2 cellular contexts compared by ENCODE assay signal in the genomic region with DNA sequence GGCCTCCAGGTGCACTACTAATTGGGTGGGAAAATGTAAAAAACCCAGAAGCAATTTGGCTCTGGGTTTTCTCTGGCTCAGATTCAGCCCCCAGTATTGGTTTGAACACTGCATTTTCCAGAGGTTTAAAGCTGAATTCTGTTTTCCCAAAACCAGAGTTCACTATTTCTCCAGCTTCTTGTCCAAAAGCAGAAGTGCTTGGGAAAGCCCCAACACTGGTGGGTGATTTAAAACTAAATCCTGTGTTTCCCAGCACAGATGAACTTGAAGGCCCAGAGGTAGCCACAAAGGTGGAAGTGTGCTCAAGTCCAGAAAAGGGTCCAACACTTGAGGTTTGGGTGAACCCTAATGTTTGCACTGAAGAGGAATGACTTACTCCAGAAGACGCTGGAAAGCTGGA.
TF ChIP-seq lines count a peak whose summit lies in the region.

No MANE protein-coding gene starts in this region.

TF ChIP-seq in SK-N-SH, 30 proteins besides CTCF, POLR2A, EP300 and RAD21 (continued from another document):
- TF ChIP-seq PBX3 (IDR thresholded peaks at IDR 0.05) (no peak), MXI1 (IDR thresholded peaks at IDR 0.05; ENCODE audit: low read depth, low read length) (no peak), RCOR1 (IDR thresholded peaks at IDR 0.05; ENCODE audit: low read length) (no peak), TAF1 (IDR thresholded peaks at IDR 0.05; ENCODE audit: borderline replicate concordance, low read depth, low read length) (no peak), SMC3 (IDR thresholded peaks at IDR 0.05; ENCODE audit: low read depth, low read length) (no peak), CHD2 (IDR thresholded peaks at IDR 0.05; ENCODE audit: low read length, partially characterized antibody) (no peak), NRF1 (IDR thresholded peaks at IDR 0.05; ENCODE audit: low read depth, low read length) (no peak), USF2 (IDR thresholded peaks at IDR 0.05; ENCODE audit: borderline replicate concordance, low read depth, low read length) (no peak), MEF2A (IDR thresholded peaks at IDR 0.05; ENCODE audit: borderline replicate concordance, low read depth) (no peak), NFIC (IDR thresholded peaks at IDR 0.05; ENCODE audit: borderline replicate concordance) (no peak), TEAD4 (IDR thresholded peaks at IDR 0.05; ENCODE audit: borderline replicate concordance, insufficient read depth) (no peak)
TF ChIP-seq in SK-N-SH: peak in this region for 0.

TF ChIP-seq in SK-N-SH treated with all-trans-retinoic acid at 6 μM for 48 hours, 23 proteins besides CTCF, POLR2A, EP300 and RAD21 (continued from another document):
- TF ChIP-seq, protein P1, sequence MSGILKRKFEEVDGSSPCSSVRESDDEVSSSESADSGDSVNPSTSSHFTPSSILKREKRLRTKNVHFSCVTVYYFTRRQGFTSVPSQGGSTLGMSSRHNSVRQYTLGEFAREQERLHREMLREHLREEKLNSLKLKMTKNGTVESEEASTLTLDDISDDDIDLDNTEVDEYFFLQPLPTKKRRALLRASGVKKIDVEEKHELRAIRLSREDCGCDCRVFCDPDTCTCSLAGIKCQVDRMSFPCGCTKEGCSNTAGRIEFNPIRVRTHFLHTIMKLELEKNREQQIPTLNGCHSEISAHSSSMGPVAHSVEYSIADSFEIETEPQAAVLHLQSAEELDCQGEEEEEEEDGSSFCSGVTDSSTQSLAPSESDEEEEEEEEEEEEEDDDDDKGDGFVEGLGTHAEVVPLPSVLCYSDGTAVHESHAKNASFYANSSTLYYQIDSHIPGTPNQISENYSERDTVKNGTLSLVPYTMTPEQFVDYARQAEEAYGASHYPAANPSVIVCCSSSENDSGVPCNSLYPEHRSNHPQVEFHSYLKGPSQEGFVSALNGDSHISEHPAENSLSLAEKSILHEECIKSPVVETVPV (CRISPR knock-in tag; IDR thresholded peaks at IDR 0.05) = no peak
- TF ChIP-seq ISL1 (CRISPR knock-in tag; IDR thresholded peaks at IDR 0.05) (no peak), OSR1 (CRISPR knock-in tag; IDR thresholded peaks at IDR 0.05) (no peak), TOX (CRISPR knock-in tag; IDR thresholded peaks at IDR 0.05; ENCODE audit: borderline replicate concordance) (no peak), ZNF70 (CRISPR knock-in tag; IDR thresholded peaks at IDR 0.05) (no peak), GLIS3 (CRISPR knock-in tag; IDR thresholded peaks at IDR 0.05) (no peak), ZC3H10 (CRISPR knock-in tag; IDR thresholded peaks at IDR 0.05) (no peak), ESRRG (CRISPR knock-in tag; IDR thresholded peaks at IDR 0.05) (no peak)
- TF ChIP-seq, protein P2, sequence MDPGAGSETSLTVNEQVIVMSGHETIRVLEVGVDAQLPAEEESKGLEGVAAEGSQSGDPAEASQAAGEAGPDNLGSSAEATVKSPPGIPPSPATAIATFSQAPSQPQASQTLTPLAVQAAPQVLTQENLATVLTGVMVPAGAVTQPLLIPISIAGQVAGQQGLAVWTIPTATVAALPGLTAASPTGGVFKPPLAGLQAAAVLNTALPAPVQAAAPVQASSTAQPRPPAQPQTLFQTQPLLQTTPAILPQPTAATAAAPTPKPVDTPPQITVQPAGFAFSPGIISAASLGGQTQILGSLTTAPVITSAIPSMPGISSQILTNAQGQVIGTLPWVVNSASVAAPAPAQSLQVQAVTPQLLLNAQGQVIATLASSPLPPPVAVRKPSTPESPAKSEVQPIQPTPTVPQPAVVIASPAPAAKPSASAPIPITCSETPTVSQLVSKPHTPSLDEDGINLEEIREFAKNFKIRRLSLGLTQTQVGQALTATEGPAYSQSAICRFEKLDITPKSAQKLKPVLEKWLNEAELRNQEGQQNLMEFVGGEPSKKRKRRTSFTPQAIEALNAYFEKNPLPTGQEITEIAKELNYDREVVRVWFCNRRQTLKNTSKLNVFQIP (CRISPR knock-in tag; IDR thresholded peaks at IDR 0.05; ENCODE audit: borderline replicate concordance, low read depth) = no peak
